9 cellular contexts compared by ENCODE assay signal in genomic region chr1:213122514-213122929, GRCh38.
A peak's percentile ranks its signal among the peaks of the same experiment; 100 is the strongest.
DNase-seq lines count a peak whose midpoint lies in the region; ATAC-seq lines count a peak whose summit lies in the region.
"Had no signal": no experiment of that assay in that cellular context is flagged by ENCODE, and none has a peak within 500 bp of the region (broad histone marks: within the 10 kb centered on the region; RNA-seq: fewer than 3 reads in every experiment).

No MANE protein-coding gene starts in this region.

- H3K36me3 ChIP-seq in adipocyte (ENCODE audit: control insufficient read depth, insufficient read depth, low read length, severe bottlenecking), result no peaks in the 10 kb centered on the region
- H3K36me3 ChIP-seq: BLaER1 had no signal

- no peaks in the 10 kb centered on the region for H3K9me3 ChIP-seq in adipocyte (ENCODE audit: control insufficient read depth, low read length)
- H3K9me3 ChIP-seq: BLaER1 had no signal

- no peak overlapping the region for H3K9ac ChIP-seq in adipocyte (ENCODE audit: low read length)
- H3K9ac ChIP-seq: BLaER1 had no signal

- ATAC-seq in GM21423 (IDR thresholded peaks at IDR 0.05; ENCODE audit: unreplicated experiment), result no peak

- H3K27me3 ChIP-seq in adipocyte (replicated peaks; ENCODE audit: control insufficient read depth, insufficient read depth, low read length), result no peaks in the 10 kb centered on the region
- H3K27me3 ChIP-seq: BLaER1 had no signal

- H3K4me1 ChIP-seq in adipocyte (ENCODE audit: control insufficient read depth, insufficient read depth, low read length), result peaks cover 38% of the 10 kb centered on the region
- H3K4me1 ChIP-seq: BLaER1 had no signal

- H3K4me3 ChIP-seq in adipocyte (ENCODE audit: low read length), result no peak overlapping the region
- H3K4me3 ChIP-seq: BLaER1 had no signal

- peak; percentile 0 for DNase-seq in NCI-H187 (lab: John Stamatoyannopoulos, UW)
- no peak for DNase-seq in NCI-H187 treated with DMSO at 0.1 percent for 48 hours (lab: John Stamatoyannopoulos, UW)
- DNase-seq in NCI-H1694 (lab: John Stamatoyannopoulos, UW), result peak; percentile 83
- DNase-seq in adipocyte (ENCODE audit: low read depth), result peak; percentile 85
- DNase-seq in kidney glomerular epithelial cell (lab: John Stamatoyannopoulos, UW), result peak; percentile 43
- no peak for DNase-seq in activated CD8-positive, alpha-beta memory T cell treated with anti-CD3 and anti-CD28 coated beads for 24 hours
- DNase-seq in stimulated activated CD4-positive, alpha-beta T cell treated with anti-CD3 and anti-CD28 coated beads, Interleukin-15, amount 100 ng/mL, for 24 hours, result no peak

Comparison
In these comparisons a context has a peak if more than half of its experiments do, and no peak if none do; other contexts are left out.
1. DNase-seq: peak in NCI-H187 (2 of 2), NCI-H1694 (single experiment), adipocyte (single experiment) and kidney glomerular epithelial cell (single experiment); none in NCI-H187 treated with DMSO at 0.1 percent for 48 hours (single experiment), activated CD8-positive, alpha-beta memory T cell treated with anti-CD3 and anti-CD28 coated beads for 24 hours (single experiment) and stimulated activated CD4-positive, alpha-beta T cell treated with anti-CD3 and anti-CD28 coated beads, Interleukin-15, amount 100 ng/mL, for 24 hours (single experiment).